Comparison of ENCODE assay signal across 20 cellular contexts in genomic region chr7:12884033-12884432, GRCh38.
DNase-seq lines count a peak whose midpoint lies in the region; ATAC-seq, FAIRE-seq and TF ChIP-seq lines count a peak whose summit lies in the region.
"Had no signal": no experiment of that assay in that cellular context is flagged by ENCODE, and none has a peak within 500 bp of the region (broad histone marks: within the 10 kb centered on the region; RNA-seq: fewer than 3 reads in every experiment).

No MANE protein-coding gene starts in this region.

- no peak overlapping the region for H3K4me3 ChIP-seq in astrocyte of the spinal cord (ENCODE audit: low read depth, low read length)

- peak; percentile 6 for FAIRE-seq in D721Med (lab: Jason Lieb, UNC)
- FAIRE-seq: GM12892 had no signal

- in situ Hi-C loops in astrocyte of the spinal cord (cut with HindIII; ENCODE audit: low sequenced_read_pairs): no loop called here

- no peak for ATAC-seq in HG03520 (IDR thresholded peaks at IDR 0.05; ENCODE audit: unreplicated experiment)
- ATAC-seq in stimulated activated naive CD8-positive, alpha-beta T cell treated with anti-CD3 and anti-CD28 coated beads, Interleukin-15, Interleukin-2, amounts not matched to agents 100 U/mL and 50 U/mL, for 24 hours: no peak
- ATAC-seq: SK-N-SH treated with all-trans-retinoic acid at 6 μM for 48 hours had no signal

- no peak for DNase-seq in D721Med (ENCODE audit: insufficient read length, low spot score)
- DNase-seq in astrocyte of the spinal cord (ENCODE audit: low read depth, low spot score): peak; percentile 15
- DNase-seq in iris pigment epithelial cell (ENCODE audit: low read depth): peak; percentile 31
- peak; percentile 54 for DNase-seq in superior temporal gyrus (ENCODE audit: extremely low spot score)
- no peak for DNase-seq in NCI-H1105 treated with DMSO at 0.1 percent for 48 hours (lab: John Stamatoyannopoulos, UW)
- no peak for DNase-seq in stimulated activated naive CD8-positive, alpha-beta T cell treated with anti-CD3 and anti-CD28 coated beads, Interleukin-15, Interleukin-2, amounts not matched to agents 100 U/mL and 50 U/mL, for 24 hours
- DNase-seq: BE2C; Calu3; CD4-positive, CD25-positive, alpha-beta regulatory T cell; DMS79; HFFc6; KBM-7; NCI-H187 treated with DMSO at 0.1 percent for 48 hours; NCI-H345; NCI-H524 treated with DMSO at 0.1 percent for 48 hours; RPMI8226; SHP77 treated with DMSO at 0.1 percent for 48 hours had no signal

- TF ChIP-seq CTCF in D721Med (IDR thresholded peaks at IDR 0.05; ENCODE audit: insufficient read depth, missing control alignments) (no peak), astrocyte of the spinal cord (IDR thresholded peaks at IDR 0.05; ENCODE audit: low read depth, low read length) (no peak)

Comparison
In these comparisons a context has a peak if more than half of its experiments do, and no peak if none do; other contexts are left out.
1. DNase-seq: peak in astrocyte of the spinal cord (single experiment), iris pigment epithelial cell (single experiment) and superior temporal gyrus (single experiment); none in D721Med (single experiment), NCI-H1105 treated with DMSO at 0.1 percent for 48 hours (single experiment) and stimulated activated naive CD8-positive, alpha-beta T cell treated with anti-CD3 and anti-CD28 coated beads, Interleukin-15, Interleukin-2, amounts not matched to agents 100 U/mL and 50 U/mL, for 24 hours (single experiment).